Comparison of ENCODE assay signal across 17 cellular contexts in genomic region chr13:96898855-96899254, GRCh38.
DNase-seq lines count a peak whose midpoint lies in the region; ATAC-seq and TF ChIP-seq lines count a peak whose summit lies in the region.
"Had no signal": no experiment of that assay in that cellular context is flagged by ENCODE, and none has a peak within 500 bp of the region (broad histone marks: within the 10 kb centered on the region; RNA-seq: fewer than 3 reads in every experiment).

No MANE protein-coding gene starts in this region.

- POLR2A ChIA-PET in CD8-positive, alpha-beta memory T cell (lab: Charles Lee) = no interaction called here

- H3K27ac ChIP-seq in thoracic aorta = no peak overlapping the region
- no peak overlapping the region for H3K27ac ChIP-seq in CD8-positive, alpha-beta memory T cell (ENCODE audit: low read depth, low read length)
- H3K27ac ChIP-seq: breast epithelium, testis had no signal

- H3K27me3 Mint-ChIP-seq in mesothelial cell of epicardium (ENCODE audit: low read depth) = peaks cover 4% of the 10 kb centered on the region
- H3K27me3 Mint-ChIP-seq in CD8-positive, alpha-beta memory T cell = no peaks in the 10 kb centered on the region
- H3K27me3 Mint-ChIP-seq: natural killer cell treated with Interleukin-12 subunit alpha and Interleukin-12 subunit beta and Interleukin-15 and Interleukin-18, amount 100 ng/mL, for 72 hours had no signal

- peaks cover 0 to 18% of the 10 kb centered on the region in 2 donors for H3K4me1 ChIP-seq in thoracic aorta (ENCODE audit: control insufficient read depth in 1 of 2, low read depth in 2 of 2)
- no peaks in the 10 kb centered on the region for H3K4me1 ChIP-seq in CD8-positive, alpha-beta memory T cell (ENCODE audit: insufficient read depth, low read length)
- H3K4me1 ChIP-seq: breast epithelium, testis had no signal

- in situ Hi-C loops in SK-MEL-5 (cut with HindIII; ENCODE audit: low pct_unique_long_range_greater_than_20kb, low sequenced_read_pairs) = no loop called here

- no peak overlapping the region for H3K4me3 Mint-ChIP-seq in mesothelial cell of epicardium
- H3K4me3 Mint-ChIP-seq in CD8-positive, alpha-beta memory T cell = no peak overlapping the region
- H3K4me3 Mint-ChIP-seq: CD14-positive monocyte; natural killer cell treated with Interleukin-12 subunit alpha and Interleukin-12 subunit beta and Interleukin-15 and Interleukin-18, amount 100 ng/mL, for 72 hours had no signal

- peaks cover 16% of the 10 kb centered on the region for H3K9me3 Mint-ChIP-seq in mesothelial cell of epicardium
- peaks cover 2 to 10% (median 9%) of the 10 kb centered on the region in 5 donors for H3K9me3 Mint-ChIP-seq in CD8-positive, alpha-beta memory T cell

- H3K36me3 Mint-ChIP-seq in mesothelial cell of epicardium = no peaks in the 10 kb centered on the region
- H3K36me3 Mint-ChIP-seq in CD8-positive, alpha-beta memory T cell = no peaks in the 10 kb centered on the region
- H3K36me3 Mint-ChIP-seq: activated naive CD4-positive, alpha-beta T cell treated with anti-CD3 and anti-CD28 coated beads, Interleukin-2, amount 50 U/mL, for 72 hours; CD14-positive monocyte; natural killer cell treated with Interleukin-12 subunit alpha and Interleukin-12 subunit beta and Interleukin-15 and Interleukin-18, amount 100 ng/mL, for 72 hours had no signal

- H3K27me3 ChIP-seq in thoracic aorta (replicated peaks; ENCODE audit: insufficient read depth) = no peaks in the 10 kb centered on the region
- no peaks in the 10 kb centered on the region for H3K27me3 ChIP-seq in CD8-positive, alpha-beta memory T cell (ENCODE audit: insufficient read depth, low read length, poor library complexity, severe bottlenecking)
- H3K27me3 ChIP-seq: breast epithelium, testis had no signal

- no peak for TF ChIP-seq CTCF in mesothelial cell of epicardium (IDR thresholded peaks at IDR 0.05; ENCODE audit: unreplicated experiment)
- no peak for TF ChIP-seq CTCF in thoracic aorta (IDR thresholded peaks at IDR 0.05)

- peaks cover 23% of the 10 kb centered on the region for H3K4me1 Mint-ChIP-seq in mesothelial cell of epicardium
- no peaks in the 10 kb centered on the region for H3K4me1 Mint-ChIP-seq in CD8-positive, alpha-beta memory T cell
- H3K4me1 Mint-ChIP-seq: CD14-positive monocyte had no signal

- DNase-seq in SK-MEL-5 (ENCODE audit: low read depth, low spot score) = peak; percentile 93
- DNase-seq in foreskin melanocyte = peak; percentile 51
- no peak for DNase-seq in mesothelial cell of epicardium (ENCODE audit: low spot score in 2 of 2, unreplicated experiment in 2 of 2)
- no peak for DNase-seq in thoracic aorta (ENCODE audit: low spot score)
- no peak for DNase-seq in CD8-positive, alpha-beta memory T cell
- DNase-seq: activated CD4-positive, alpha-beta T cell treated with anti-CD3 and anti-CD28 coated beads, Interleukin-2, amount 50 U/mL, for 4 hours; effector CD4-positive, alpha-beta T cell; NCI-H2029 treated with DMSO at 0.1 percent for 48 hours; NCI-H524; stimulated activated CD4-positive, alpha-beta T cell treated with anti-CD3 and anti-CD28 coated beads, Interleukin-1b, Interleukin-23, amount 100 ng/mL, for 48 hours; testis had no signal

- peak overlapping the region; percentile 32 for H3K4me3 ChIP-seq in thoracic aorta
- no peak overlapping the region for H3K4me3 ChIP-seq in CD8-positive, alpha-beta memory T cell (ENCODE audit: low read length)
- H3K4me3 ChIP-seq: breast epithelium, testis had no signal

- H3K9me3 ChIP-seq in thoracic aorta = no peaks in the 10 kb centered on the region
- H3K9me3 ChIP-seq in CD8-positive, alpha-beta memory T cell (ENCODE audit: low read length) = no peaks in the 10 kb centered on the region
- H3K9me3 ChIP-seq: breast epithelium, testis had no signal

- CTCF ChIA-PET in CD8-positive, alpha-beta memory T cell (lab: Charles Lee) = interaction anchor here (0.6 kb wide), 1 partner anchor 8 kb away, joined by 3 read pairs; no protein-coding TSS in a partner anchor

- H3K36me3 ChIP-seq in thoracic aorta = no peaks in the 10 kb centered on the region
- H3K36me3 ChIP-seq in CD8-positive, alpha-beta memory T cell (ENCODE audit: insufficient read depth, low read length) = no peaks in the 10 kb centered on the region
- H3K36me3 ChIP-seq: breast epithelium had no signal

- H3K27ac Mint-ChIP-seq in mesothelial cell of epicardium = peak overlapping the region; percentile 52
- no peak overlapping the region for H3K27ac Mint-ChIP-seq in CD8-positive, alpha-beta memory T cell
- H3K27ac Mint-ChIP-seq: activated naive CD4-positive, alpha-beta T cell treated with anti-CD3 and anti-CD28 coated beads, Interleukin-2, amount 50 U/mL, for 72 hours; natural killer cell treated with Interleukin-12 subunit alpha and Interleukin-12 subunit beta and Interleukin-15 and Interleukin-18, amount 100 ng/mL, for 72 hours had no signal

- no peak for ATAC-seq in thoracic aorta (ENCODE audit: insufficient number of reproducible peaks, low FRiP score, low read depth)
- ATAC-seq in GM19351 (IDR thresholded peaks at IDR 0.05; ENCODE audit: unreplicated experiment) = no peak
- no peak for ATAC-seq in HG03354 (IDR thresholded peaks at IDR 0.05; ENCODE audit: poor library complexity, severe bottlenecking, unreplicated experiment)
- ATAC-seq: activated naive CD4-positive, alpha-beta T cell treated with anti-CD3 and anti-CD28 coated beads, Interleukin-2, amount 50 U/mL, for 72 hours; natural killer cell treated with Interleukin-12 subunit alpha and Interleukin-12 subunit beta and Interleukin-15 and Interleukin-18, amount 100 ng/mL, for 72 hours had no signal

Comparison
In these comparisons a context has a peak if more than half of its experiments do, and no peak if none do; other contexts are left out.
1. DNase-seq: peak in SK-MEL-5 (single experiment) and foreskin melanocyte (single experiment); none in mesothelial cell of epicardium (0 of 2), thoracic aorta (single experiment) and CD8-positive, alpha-beta memory T cell (0 of 5).